In genomic region chr12:6090786-6091185, GRCh38 we compare ENCODE assay signal across 15 cellular contexts. TPM values are rescaled to one million over a fixed set of nuclear protein-coding genes. Genes with fewer than 3 reads are reported as not detected.
DNase-seq lines count a peak whose midpoint lies in the region; ATAC-seq and TF ChIP-seq lines count a peak whose summit lies in the region.
"Had no signal": no experiment of that assay in that cellular context is flagged by ENCODE, and none has a peak within 500 bp of the region (broad histone marks: within the 10 kb centered on the region; RNA-seq: fewer than 3 reads in every experiment).

No MANE protein-coding gene starts in this region.

- H3K27me3 Mint-ChIP-seq in natural killer cell (ENCODE audit: low read depth in 2 of 2), result peaks cover 7 to 15% of the 10 kb centered on the region in 2 donors
- H3K27me3 Mint-ChIP-seq in natural killer cell treated with Interleukin-12 subunit alpha and Interleukin-12 subunit beta and Interleukin-15 and Interleukin-18, amount 100 ng/mL, for 72 hours, result peaks cover 14 to 15% of the 10 kb centered on the region in 2 donors
- H3K27me3 Mint-ChIP-seq in mesothelial cell of epicardium (ENCODE audit: low read depth), result no peaks in the 10 kb centered on the region

- ATAC-seq in natural killer cell (peak; percentile 36 to 63 (median 50)), GM18870 (IDR thresholded peaks at IDR 0.05; ENCODE audit: unreplicated experiment) (no peak)
- ATAC-seq in natural killer cell treated with Interleukin-12 subunit alpha and Interleukin-12 subunit beta and Interleukin-15 and Interleukin-18, amount 100 ng/mL, for 72 hours, result no peak
- ATAC-seq: A549; activated CD8-positive, alpha-beta T cell treated with anti-CD3 and anti-CD28 coated beads, Interleukin-2, amount 10 ng/mL, durations not matched to agents 7 days and 5 days; activated T-helper 17 cell treated with anti-CD3 and anti-CD28 coated beads, Interleukin-2, amount 50 U/mL, for 72 hours had no signal

- intact Hi-C loops in natural killer cell (cut with micrococcal nuclease), result no loop called here

- no peaks in the 10 kb centered on the region for H3K9me3 Mint-ChIP-seq in natural killer cell
- H3K9me3 Mint-ChIP-seq in natural killer cell treated with Interleukin-12 subunit alpha and Interleukin-12 subunit beta and Interleukin-15 and Interleukin-18, amount 100 ng/mL, for 72 hours, result no peaks in the 10 kb centered on the region
- peaks cover 4% of the 10 kb centered on the region for H3K9me3 Mint-ChIP-seq in mesothelial cell of epicardium
- H3K9me3 Mint-ChIP-seq: activated T-helper 17 cell treated with anti-CD3 and anti-CD28 coated beads, Interleukin-2, amount 50 U/mL, for 72 hours had no signal

- H3K4me1 Mint-ChIP-seq in natural killer cell (peaks cover 12 to 23% of the 10 kb centered on the region in 2 donors), mesothelial cell of epicardium (peaks cover 40% of the 10 kb centered on the region)
- peaks cover 6 to 13% of the 10 kb centered on the region in 2 donors for H3K4me1 Mint-ChIP-seq in natural killer cell treated with Interleukin-12 subunit alpha and Interleukin-12 subunit beta and Interleukin-15 and Interleukin-18, amount 100 ng/mL, for 72 hours (ENCODE audit: low read depth in 2 of 2)

- TF ChIP-seq CTCF in natural killer cell (IDR thresholded peaks at IDR 0.05) (no peak), mesothelial cell of epicardium (IDR thresholded peaks at IDR 0.05; ENCODE audit: unreplicated experiment) (no peak)

- H3K4me3 Mint-ChIP-seq in natural killer cell (no peak overlapping the region), mesothelial cell of epicardium (no peak overlapping the region)
- H3K4me3 Mint-ChIP-seq in natural killer cell treated with Interleukin-12 subunit alpha and Interleukin-12 subunit beta and Interleukin-15 and Interleukin-18, amount 100 ng/mL, for 72 hours, result no peak overlapping the region
- H3K4me3 Mint-ChIP-seq: activated CD8-positive, alpha-beta T cell treated with anti-CD3 and anti-CD28 coated beads, Interleukin-2, amount 10 ng/mL, durations not matched to agents 7 days and 5 days; activated T-helper 17 cell treated with anti-CD3 and anti-CD28 coated beads, Interleukin-2, amount 50 U/mL, for 72 hours had no signal

- H3K27ac Mint-ChIP-seq in natural killer cell, result no peak overlapping the region
- no peak overlapping the region for H3K27ac Mint-ChIP-seq in natural killer cell treated with Interleukin-12 subunit alpha and Interleukin-12 subunit beta and Interleukin-15 and Interleukin-18, amount 100 ng/mL, for 72 hours
- peak overlapping the region; percentile 53 for H3K27ac Mint-ChIP-seq in mesothelial cell of epicardium
- H3K27ac Mint-ChIP-seq: activated CD8-positive, alpha-beta T cell treated with anti-CD3 and anti-CD28 coated beads, Interleukin-2, amount 10 ng/mL, durations not matched to agents 7 days and 5 days; activated T-helper 17 cell treated with anti-CD3 and anti-CD28 coated beads, Interleukin-2, amount 50 U/mL, for 72 hours had no signal

- no peaks in the 10 kb centered on the region for H3K36me3 Mint-ChIP-seq in natural killer cell
- H3K36me3 Mint-ChIP-seq in natural killer cell treated with Interleukin-12 subunit alpha and Interleukin-12 subunit beta and Interleukin-15 and Interleukin-18, amount 100 ng/mL, for 72 hours, result no peaks in the 10 kb centered on the region
- H3K36me3 Mint-ChIP-seq in mesothelial cell of epicardium, result no peaks in the 10 kb centered on the region

- DNase-seq in natural killer cell (no peak), fibroblast of the conjunctiva (ENCODE audit: low read depth) (peak; percentile 46), mesothelial cell of epicardium (ENCODE audit: low spot score in 2 of 2, unreplicated experiment in 2 of 2) (no peak), GM19240 (ENCODE audit: insufficient read length, low spot score) (no peak), GOT3 (lab: John Stamatoyannopoulos, UW) (no peak), NCI-H1048 (lab: John Stamatoyannopoulos, UW) (no peak)
- no peak for DNase-seq in natural killer cell treated with Interleukin-12 subunit alpha and Interleukin-12 subunit beta and Interleukin-15 and Interleukin-18, amount 100 ng/mL, for 72 hours (ENCODE audit: low spot score)
- DNase-seq: activated CD8-positive, alpha-beta T cell treated with anti-CD3 and anti-CD28 coated beads, Interleukin-2, amount 10 ng/mL, durations not matched to agents 7 days and 5 days; glutamatergic neuron; NCI-H1092; NCI-H345; stimulated activated naive CD4-positive, alpha-beta T cell had no signal

RNA-seq across cellular contexts. Expression of gene VWF, which starts 33.7 kb away (rescaled TPM):
- total RNA-seq in natural killer cell (under 1 TPM; 0.14 to 0.95 (median 0.71) TPM), mesothelial cell of epicardium (0.24 to 0.31 TPM (median 0.29 TPM) in 3 replicates)
- total RNA-seq in natural killer cell treated with Interleukin-12 subunit alpha and Interleukin-12 subunit beta and Interleukin-15 and Interleukin-18, amount 100 ng/mL, for 72 hours, result not detected
- total RNA-seq: activated CD8-positive, alpha-beta T cell treated with anti-CD3 and anti-CD28 coated beads, Interleukin-2, amount 10 ng/mL, durations not matched to agents 7 days and 5 days had no signal

Comparison
In these comparisons a context has a peak if more than half of its experiments do, and no peak if none do; other contexts are left out.
1. ATAC-seq: peak in natural killer cell (3 of 3); none in natural killer cell treated with Interleukin-12 subunit alpha and Interleukin-12 subunit beta and Interleukin-15 and Interleukin-18, amount 100 ng/mL, for 72 hours (0 of 2) and GM18870 (single experiment).